ENCODE assay signal across 8 cellular contexts in the genomic region with DNA sequence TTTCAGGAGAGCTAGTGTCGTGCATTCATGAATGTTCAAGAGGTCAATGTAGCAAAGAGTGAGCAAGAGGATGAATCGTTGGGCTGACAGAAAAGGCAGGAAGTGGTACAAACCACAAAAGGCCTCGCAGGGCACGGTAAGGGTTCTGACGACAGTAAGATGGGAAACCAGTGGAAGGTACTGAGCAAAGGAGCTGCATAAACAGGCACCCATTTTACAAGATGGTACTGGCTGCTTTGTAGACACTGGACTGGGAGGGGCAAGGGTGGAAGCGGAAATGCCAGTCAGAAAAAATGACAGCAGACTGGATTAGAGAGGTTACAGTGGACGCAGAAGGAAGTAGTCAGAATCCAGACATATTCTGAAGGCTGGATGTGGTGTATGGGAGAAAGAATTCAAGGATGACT.
DNase-seq lines count a peak whose midpoint lies in the region; FAIRE-seq and TF ChIP-seq lines count a peak whose summit lies in the region.

No MANE protein-coding gene starts in this region.

- H3K36me3 Mint-ChIP-seq in HFFc6 (ENCODE audit: low read depth) = peaks cover 34% of the 10 kb centered on the region
- peaks cover 5% of the 10 kb centered on the region for H3K36me3 Mint-ChIP-seq in activated CD4-positive, alpha-beta T cell treated with anti-CD3 and anti-CD28 coated beads, Interleukin-2, amount 10 ng/mL, durations not matched to agents 7 days and 5 days (ENCODE audit: low read depth)
- peaks cover 8% of the 10 kb centered on the region for H3K36me3 Mint-ChIP-seq in endodermal cell (ENCODE audit: low read depth)

- H3K27ac Mint-ChIP-seq in HFFc6 (peak overlapping the region; percentile 95), endodermal cell (no peak overlapping the region)
- H3K27ac Mint-ChIP-seq in activated CD4-positive, alpha-beta T cell treated with anti-CD3 and anti-CD28 coated beads, Interleukin-2, amount 10 ng/mL, durations not matched to agents 7 days and 5 days = peak overlapping the region; percentile 95

- POLR2A ChIA-PET in activated CD4-positive, alpha-beta T cell treated with anti-CD3 and anti-CD28 coated beads, Interleukin-2, amount 10 ng/mL, durations not matched to agents 7 days and 5 days (lab: Charles Lee) = interaction anchor here (0.8 to 1.2 kb wide), 2 partner anchors 9 to 11 kb away, joined by 3 to 4 read pairs; no protein-coding TSS in a partner anchor

- H3K27me3 ChIP-seq in endodermal cell (ENCODE audit: control insufficient read depth, insufficient read depth, low read length, poor library complexity, severe bottlenecking) = no peaks in the 10 kb centered on the region

- no peak overlapping the region for H3K9ac ChIP-seq in endodermal cell (ENCODE audit: extremely low read depth, low read length, poor library complexity, severe bottlenecking)

- H3K27me3 Mint-ChIP-seq in HFFc6 (ENCODE audit: insufficient read depth) (no peaks in the 10 kb centered on the region; the same call in 1 of the 2 replicates), endodermal cell (ENCODE audit: insufficient read depth) (no peaks in the 10 kb centered on the region)
- H3K27me3 Mint-ChIP-seq in activated CD4-positive, alpha-beta T cell treated with anti-CD3 and anti-CD28 coated beads, Interleukin-2, amount 10 ng/mL, durations not matched to agents 7 days and 5 days = no peaks in the 10 kb centered on the region

- peak; percentile 37; the same call in 1 of the 2 replicates for TF ChIP-seq POLR2A in GM12891 (IDR thresholded peaks at IDR 0.05; ENCODE audit: low read depth, low read length)

- H3K4me1 Mint-ChIP-seq in HFFc6 (ENCODE audit: low read depth) (peaks cover 79% of the 10 kb centered on the region), endodermal cell (peaks cover 21% of the 10 kb centered on the region)
- H3K4me1 Mint-ChIP-seq in activated CD4-positive, alpha-beta T cell treated with anti-CD3 and anti-CD28 coated beads, Interleukin-2, amount 10 ng/mL, durations not matched to agents 7 days and 5 days = peaks cover 34% of the 10 kb centered on the region

- TF ChIP-seq CTCF in HFFc6 (IDR thresholded peaks at IDR 0.05) (no peak), epithelial cell of proximal tubule (conservative IDR thresholded peaks at IDR 0.05; ENCODE audit: low read depth, low read length) (no peak), endodermal cell (conservative IDR thresholded peaks at IDR 0.05) (no peak)

- WGBS in endodermal cell (ENCODE audit: insufficient coverage in 1 of 2, insufficient read length in 1 of 2), 2 experiments = 43 to 82% methylated on average over 6 to 7 of the region's 7 CpGs

- FAIRE-seq in GM12891 (lab: Jason Lieb, UNC) = peak; percentile 96

- H3K9me3 Mint-ChIP-seq in HFFc6 = no peaks in the 10 kb centered on the region
- peaks cover 4% of the 10 kb centered on the region for H3K9me3 Mint-ChIP-seq in activated CD4-positive, alpha-beta T cell treated with anti-CD3 and anti-CD28 coated beads, Interleukin-2, amount 10 ng/mL, durations not matched to agents 7 days and 5 days
- no peaks in the 10 kb centered on the region for H3K9me3 Mint-ChIP-seq in endodermal cell

- CTCF ChIA-PET in activated CD4-positive, alpha-beta T cell treated with anti-CD3 and anti-CD28 coated beads, Interleukin-2, amount 10 ng/mL, durations not matched to agents 7 days and 5 days (lab: Charles Lee) = interaction anchor here (0.5 to 1.1 kb wide), 5 partner anchors 12 to 185 kb away, joined by 3 to 5 read pairs (median 3); no protein-coding TSS in a partner anchor

- H3K27ac ChIP-seq in endodermal cell (ENCODE audit: low read depth, low read length) = no peak overlapping the region

- peak overlapping the region; percentile 77 for H3K4me3 Mint-ChIP-seq in HFFc6
- H3K4me3 Mint-ChIP-seq in activated CD4-positive, alpha-beta T cell treated with anti-CD3 and anti-CD28 coated beads, Interleukin-2, amount 10 ng/mL, durations not matched to agents 7 days and 5 days = peak overlapping the region; percentile 60
- H3K4me3 Mint-ChIP-seq in endodermal cell = no peak overlapping the region

- H3K4me3 ChIP-seq in epithelial cell of proximal tubule (ENCODE audit: low read depth, low read length) (no peak overlapping the region), endodermal cell (ENCODE audit: low read length) (no peak overlapping the region)

- DNase-seq in GM12891 (ENCODE audit: insufficient read length, low spot score) (no peak), HFFc6 (peak; percentile 97), MV-4-11 (lab: John Stamatoyannopoulos, UW) (peak; percentile 99), epithelial cell of proximal tubule (ENCODE audit: low read depth) (peak; percentile 91), NCI-H524 treated with DMSO at 0.1 percent for 48 hours (lab: John Stamatoyannopoulos, UW) (no peak), endodermal cell (no peak)
- DNase-seq in activated CD4-positive, alpha-beta T cell treated with anti-CD3 and anti-CD28 coated beads, Interleukin-2, amount 10 ng/mL, durations not matched to agents 7 days and 5 days = peak; percentile 85
- DNase-seq in stimulated activated CD4-positive, alpha-beta T cell treated with anti-CD3 and anti-CD28 coated beads, Interleukin-2, amount 100 ng/mL, for 48 hours = peak; percentile 24 to 45

- H3K36me3 ChIP-seq in endodermal cell (ENCODE audit: control insufficient read depth, insufficient read depth, low read length) = peaks cover 12% of the 10 kb centered on the region

- H3K9me3 ChIP-seq in endodermal cell (ENCODE audit: control insufficient read depth, low read length) = no peaks in the 10 kb centered on the region

- H3K4me1 ChIP-seq in endodermal cell (ENCODE audit: control insufficient read depth, insufficient read depth, low read length) = peaks cover 4% of the 10 kb centered on the region

TF ChIP-seq in GM12891, 5 proteins besides CTCF, POLR2A, EP300 and RAD21:
- TF ChIP-seq POLR2AphosphoS5 (IDR thresholded peaks at IDR 0.05; ENCODE audit: low read depth, low read length) = no peak
- TF ChIP-seq TAF1 (IDR thresholded peaks at IDR 0.05; ENCODE audit: low read depth, low read length) = peak; percentile 1; the same call in 1 of the 2 replicates
- TF ChIP-seq SPI1 (IDR thresholded peaks at IDR 0.05; ENCODE audit: low read depth, low read length) = 0 out of 2 replicates have a peak, but pooled peaks have one; percentile 45
- TF ChIP-seq POU2F2 (IDR thresholded peaks at IDR 0.05; ENCODE audit: low read depth, low read length) = peak; percentile 74
TF ChIP-seq in GM12891: peak in this region for 3.

Comparison
In these comparisons a context has a peak if more than half of its experiments do, and no peak if none do; other contexts are left out.
1. DNase-seq: peak in HFFc6 (single experiment), MV-4-11 (single experiment), activated CD4-positive, alpha-beta T cell treated with anti-CD3 and anti-CD28 coated beads, Interleukin-2, amount 10 ng/mL, durations not matched to agents 7 days and 5 days (single experiment), epithelial cell of proximal tubule (single experiment) and stimulated activated CD4-positive, alpha-beta T cell treated with anti-CD3 and anti-CD28 coated beads, Interleukin-2, amount 100 ng/mL, for 48 hours (2 of 2); none in GM12891 (single experiment), NCI-H524 treated with DMSO at 0.1 percent for 48 hours (single experiment) and endodermal cell (single experiment).